19 cellular contexts compared by ENCODE assay signal in genomic region chr3:28376424-28376823, GRCh38. TPM values are rescaled to one million over a fixed set of nuclear protein-coding genes. Genes with fewer than 3 reads are reported as not detected.
DNase-seq lines count a peak whose midpoint lies in the region; ATAC-seq and TF ChIP-seq lines count a peak whose summit lies in the region.
"Had no signal": no experiment of that assay in that cellular context is flagged by ENCODE, and none has a peak within 500 bp of the region (broad histone marks: within the 10 kb centered on the region; RNA-seq: fewer than 3 reads in every experiment).

No MANE protein-coding gene starts in this region.

- no peaks in the 10 kb centered on the region for H3K27me3 ChIP-seq in ACC112 (ENCODE audit: insufficient read depth, low read length)
- no peaks in the 10 kb centered on the region for H3K27me3 ChIP-seq in brain microvascular endothelial cell (replicated peaks)
- no peaks in the 10 kb centered on the region for H3K27me3 ChIP-seq in left lung
- no peaks in the 10 kb centered on the region for H3K27me3 ChIP-seq in mesendoderm (ENCODE audit: insufficient read depth, low read length, poor library complexity)
- no peaks in the 10 kb centered on the region for H3K27me3 ChIP-seq in sigmoid colon

- H3K4me1 ChIP-seq in ACC112 (ENCODE audit: control insufficient read depth, insufficient read depth, low read length, unreplicated experiment) (peaks cover 7% of the 10 kb centered on the region), left lung (no peaks in the 10 kb centered on the region), mesendoderm (ENCODE audit: control insufficient read depth, low read depth, low read length) (no peaks in the 10 kb centered on the region), sigmoid colon (no peaks in the 10 kb centered on the region)

- no peak for TF ChIP-seq EP300 in sigmoid colon (IDR thresholded peaks at IDR 0.05)

- H2AK5ac ChIP-seq in mesendoderm (ENCODE audit: low read length) = no peak overlapping the region

- peak overlapping the region; percentile 88 for H3K27ac ChIP-seq in ACC112 (ENCODE audit: low read depth, low read length)
- no peak overlapping the region for H3K27ac ChIP-seq in brain microvascular endothelial cell
- peak overlapping the region in 1 of 2 donors; percentile 45 for H3K27ac ChIP-seq in left lung
- H3K27ac ChIP-seq in mesendoderm (ENCODE audit: low read depth, low read length) = no peak overlapping the region
- H3K27ac ChIP-seq in sigmoid colon = no peak overlapping the region
- H3K27ac ChIP-seq: epithelial cell of prostate had no signal

- no peak overlapping the region for H4K8ac ChIP-seq in mesendoderm (ENCODE audit: low read depth, low read length)

- TF ChIP-seq CTCF in brain microvascular endothelial cell (IDR thresholded peaks at IDR 0.05; ENCODE audit: low read depth, low read length, missing control alignments) = no peak
- TF ChIP-seq CTCF in left lung (IDR thresholded peaks at IDR 0.05) = no peak
- no peak for TF ChIP-seq CTCF in sigmoid colon (IDR thresholded peaks at IDR 0.05)

- no peak overlapping the region for H3K9ac ChIP-seq in mesendoderm (ENCODE audit: low read length)
- H3K9ac ChIP-seq: SK-N-SH had no signal

- no peak overlapping the region for H3K18ac ChIP-seq in mesendoderm (ENCODE audit: low read length)

- no peak overlapping the region for H4K5ac ChIP-seq in mesendoderm (ENCODE audit: low read length)

- no peak overlapping the region for H2BK15ac ChIP-seq in mesendoderm (replicated peaks; ENCODE audit: low read depth)

- H3K56ac ChIP-seq in mesendoderm (ENCODE audit: low read length) = no peak overlapping the region

- H3K4me3 ChIP-seq in ACC112 (ENCODE audit: low read depth, low read length) = peak overlapping the region; percentile 68
- H3K4me3 ChIP-seq in brain microvascular endothelial cell (ENCODE audit: low read depth, low read length) = no peak overlapping the region
- no peak overlapping the region for H3K4me3 ChIP-seq in left lung
- no peak overlapping the region for H3K4me3 ChIP-seq in mesendoderm (ENCODE audit: low read length)
- no peak overlapping the region for H3K4me3 ChIP-seq in sigmoid colon

- TF ChIP-seq POLR2A in sigmoid colon (IDR thresholded peaks at IDR 0.05) = no peak

- no peaks in the 10 kb centered on the region for H3K79me1 ChIP-seq in mesendoderm (ENCODE audit: low read length)

- H3K9me3 ChIP-seq in left lung (peaks cover 0 to 2% of the 10 kb centered on the region in 2 donors), sigmoid colon (no peaks in the 10 kb centered on the region)
- H3K9me3 ChIP-seq: SK-N-SH had no signal

- peak; percentile 89 for ATAC-seq in left lung
- ATAC-seq: activated T-cell treated with anti-CD3 and anti-CD28 coated beads, Interleukin-2, amount 50 U/mL, for 72 hours had no signal

- DNase-seq in M059J (ENCODE audit: low read depth) (peak; percentile 1), brain microvascular endothelial cell (peak; percentile 15), left lung (no peak), EL (no peak), GM19240 (ENCODE audit: insufficient read length, low spot score) (no peak), mesendoderm (no peak), sigmoid colon (no peak)
- DNase-seq: activated CD4-positive, alpha-beta T cell treated with anti-CD3 and anti-CD28 coated beads for 1 hour; activated T-cell treated with anti-CD3 and anti-CD28 coated beads, Interleukin-2, amount 50 U/mL, for 72 hours; H7; immature natural killer cell; NCI-H1417 treated with DMSO at 0.1 percent for 48 hours; NCI-H748 treated with DMSO at 0.1 percent for 48 hours; nephron progenitor cell; SK-N-SH; stimulated activated CD4-positive, alpha-beta T cell treated with anti-CD3 and anti-CD28 coated beads, Interleukin-15, amount 100 ng/mL, for 24 hours had no signal

- WGBS in mesendoderm (ENCODE audit: extremely low coverage, insufficient coverage, low lambda C conversion rate) = no CpG with 5 or more reads among the region's 4 CpGs
- 89% methylated on average over 4 of the region's 4 CpGs for WGBS in sigmoid colon, 2 donors

- no peaks in the 10 kb centered on the region for H3K79me2 ChIP-seq in ACC112 (ENCODE audit: control insufficient read depth, insufficient read depth, low read length, unreplicated experiment)
- no peaks in the 10 kb centered on the region for H3K79me2 ChIP-seq in mesendoderm (ENCODE audit: control insufficient read depth, insufficient read depth, low read length)

- H2BK5ac ChIP-seq in mesendoderm (ENCODE audit: low read length) = no peak overlapping the region

- intact Hi-C loops in left lung (cut with DNase I) = no loop called here
- intact Hi-C loops in sigmoid colon (cut with DNase I) = no loop called here

- no peak overlapping the region for H3K4me2 ChIP-seq in mesendoderm (ENCODE audit: low read length)
- H3K4me2 ChIP-seq: SK-N-SH had no signal

- H2AFZ ChIP-seq in ACC112 (ENCODE audit: low read length, unreplicated experiment) = peak overlapping the region; percentile 85

- in situ Hi-C loops in brain microvascular endothelial cell (cut with HindIII; ENCODE audit: low pct_ligation_motif_present, low sequenced_read_pairs) = no loop called here

- no peak overlapping the region for H3K4ac ChIP-seq in mesendoderm (ENCODE audit: low read depth, low read length)

- no peak overlapping the region for H2BK120ac ChIP-seq in mesendoderm (ENCODE audit: low read depth, low read length)

- no peak overlapping the region for H3K23ac ChIP-seq in mesendoderm (ENCODE audit: low read length)

- H3K36me3 ChIP-seq in ACC112 (ENCODE audit: insufficient read depth, low read length) (no peaks in the 10 kb centered on the region), brain microvascular endothelial cell (replicated peaks) (no peaks in the 10 kb centered on the region), left lung (no peaks in the 10 kb centered on the region), mesendoderm (ENCODE audit: control insufficient read depth, insufficient read depth, low read length) (no peaks in the 10 kb centered on the region), sigmoid colon (no peaks in the 10 kb centered on the region)

RNA-seq across cellular contexts. Expression of gene AZI2, which starts 27.8 kb away (rescaled TPM):
- 41.8 and 60.7 TPM in 2 replicates for total RNA-seq in M059J (2014; rRNA removed; shearing (Covaris generic))
- total RNA-seq in left lung (10 to 100 TPM; 70.6 to 83.2 TPM), sigmoid colon (10 to 100 TPM; 54.0 to 87.0 (median 63.7) TPM)
- polyA plus RNA-seq in mesendoderm (2013, experiment 1 of 2) = 39.4 TPM
- 37.9 TPM for polyA plus RNA-seq in mesendoderm (2013, experiment 2 of 2)
- 10 to 100 TPM; 25.0 to 51.1 (median 50.9) TPM for polyA plus RNA-seq in sigmoid colon

RNA-seq across cellular contexts. Expression of gene ZCWPW2, which starts 27.9 kb away (rescaled TPM):
- total RNA-seq in M059J (2014; rRNA removed; shearing (Covaris generic)) = 0.59 TPM in 1 of 2 replicates, not detected in the other
- total RNA-seq in left lung (1 to 10 TPM in 1 of 2 donors, under 1 TPM in 1; 0.84 to 1.9 TPM), sigmoid colon (1 to 10 TPM; 1.2 to 6.4 (median 3.0) TPM)
- polyA plus RNA-seq in mesendoderm (2013, experiment 1 of 2) = 0.28 TPM
- polyA plus RNA-seq in mesendoderm (2013, experiment 2 of 2) = 0.41 TPM
- under 1 TPM in 2 of 3 donors, not detected in 1; 0.25 to 0.92 TPM for polyA plus RNA-seq in sigmoid colon
- total RNA-seq: A673 had no signal

Comparison
In these comparisons a context has a peak if more than half of its experiments do, and no peak if none do; other contexts are left out.
1. DNase-seq: peak in M059J (single experiment) and brain microvascular endothelial cell (single experiment); none in left lung (0 of 2), EL (single experiment), GM19240 (single experiment), mesendoderm (single experiment) and sigmoid colon (single experiment).